Comparison of ENCODE assay signal across 9 cellular contexts in genomic region chr6:5023923-5024322, GRCh38.
"Had no signal": no experiment of that assay in that cellular context is flagged by ENCODE, and none has a peak within 500 bp of the region (broad histone marks: within the 10 kb centered on the region; RNA-seq: fewer than 3 reads in every experiment).

No MANE protein-coding gene starts in this region.

- H3K4me2 ChIP-seq: KMS-11 had no signal

- H3K9ac ChIP-seq: GM23248, KMS-11 had no signal

- ATAC-seq: HCT116 had no signal

- H3K9me3 ChIP-seq: HAP-1 had no signal

- H3K27ac Mint-ChIP-seq: HFFc6 had no signal

- H3K4me3 ChIP-seq: GM23248, HAP-1 had no signal

- H3K27ac ChIP-seq: GM23248, HL-60, KMS-11 had no signal

- DNase-seq: GM23248, H7, HFFc6, IMR-90, KBM-7 had no signal

- H3K36me3 ChIP-seq: HAP-1 had no signal

- H3K4me3 Mint-ChIP-seq: HFFc6 had no signal

- H2AFZ ChIP-seq: GM23248 had no signal
